10 cellular contexts compared by ENCODE assay signal in genomic region chr6:3518356-3518841, GRCh38.
DNase-seq lines count a peak whose midpoint lies in the region; ATAC-seq, FAIRE-seq and TF ChIP-seq lines count a peak whose summit lies in the region.
"Had no signal": no experiment of that assay in that cellular context is flagged by ENCODE, and none has a peak within 500 bp of the region (broad histone marks: within the 10 kb centered on the region; RNA-seq: fewer than 3 reads in every experiment).

No MANE protein-coding gene starts in this region.

- H3K9me3 ChIP-seq in SK-N-SH (no peaks in the 10 kb centered on the region), small intestine (ENCODE audit: control insufficient read depth, low read depth) (no peaks in the 10 kb centered on the region)

- peaks cover 17% of the 10 kb centered on the region; the same call in 1 of the 2 replicates for H3K27me3 ChIP-seq in SK-N-SH (ENCODE audit: insufficient read depth)
- H3K27me3 ChIP-seq in small intestine (ENCODE audit: control insufficient read depth in 2 of 2, insufficient read depth in 2 of 2, low read length in 2 of 2) = no peaks in the 10 kb centered on the region

- no peaks in the 10 kb centered on the region for H3K9me2 ChIP-seq in SK-N-SH

- no peaks in the 10 kb centered on the region for H3K9me3 Mint-ChIP-seq in natural killer cell treated with Interleukin-12 subunit alpha and Interleukin-12 subunit beta and Interleukin-15 and Interleukin-18, amount 100 ng/mL, for 72 hours
- H3K9me3 Mint-ChIP-seq: activated naive CD4-positive, alpha-beta T cell treated with anti-CD3 and anti-CD28 coated beads, Interleukin-2, amount 50 U/mL, for 72 hours had no signal

- no peaks in the 10 kb centered on the region; a peak in 1 of 4 replicates for H3K4me1 ChIP-seq in SK-N-SH (ENCODE audit: control insufficient read depth in 1 of 2, insufficient read depth in 2 of 2, low read depth in 1 of 2, low read length in 1 of 2)
- H3K4me1 ChIP-seq in small intestine (ENCODE audit: control insufficient read depth in 2 of 2, insufficient read depth in 1 of 2, low read depth in 1 of 2, low read length in 1 of 2) = no peaks in the 10 kb centered on the region

- no peak for TF ChIP-seq EP300 in SK-N-SH (IDR thresholded peaks at IDR 0.05; ENCODE audit: borderline replicate concordance in 1 of 2, low read depth in 1 of 2, low read length in 1 of 2)

- H3K4me3 ChIP-seq in SK-N-SH (ENCODE audit: low read depth in 2 of 2, low read length in 1 of 2) (no peak overlapping the region), small intestine (ENCODE audit: low read depth in 1 of 2, low read length in 2 of 2) (no peak overlapping the region)

- H3K27me3 Mint-ChIP-seq in natural killer cell treated with Interleukin-12 subunit alpha and Interleukin-12 subunit beta and Interleukin-15 and Interleukin-18, amount 100 ng/mL, for 72 hours = peaks cover 19 to 41% of the 10 kb centered on the region in 2 donors

- H3K79me2 ChIP-seq in SK-N-SH (ENCODE audit: insufficient read depth) = no peaks in the 10 kb centered on the region

- peak; percentile 82 for DNase-seq in H54 (ENCODE audit: insufficient read length, low spot score)
- no peak for DNase-seq in SK-N-SH
- DNase-seq in fibroblast of the conjunctiva (ENCODE audit: low read depth) = peak; percentile 67
- DNase-seq in small intestine = peak; percentile 80
- no peak for DNase-seq in DMS153 treated with DMSO at 0.1 percent for 48 hours (lab: John Stamatoyannopoulos, UW; ENCODE audit: unreplicated experiment)
- DNase-seq in stimulated activated CD4-positive, alpha-beta T cell treated with anti-CD3 and anti-CD28 coated beads, Interleukin-1b, Interleukin-23, amount 100 ng/mL, for 48 hours = no peak
- no peak for DNase-seq in natural killer cell treated with Interleukin-12 subunit alpha and Interleukin-12 subunit beta and Interleukin-15 and Interleukin-18, amount 100 ng/mL, for 72 hours (ENCODE audit: low spot score)

- CTCF ChIA-PET in SK-N-SH (lab: Yijun Ruan, JAX) = no interaction called here

- TF ChIP-seq POLR2A in H54 (IDR thresholded peaks at IDR 0.05; ENCODE audit: low read depth, low read length) = no peak

- no peak for TF ChIP-seq CTCF in SK-N-SH (IDR thresholded peaks at IDR 0.05)

- H3K36me3 ChIP-seq in SK-N-SH (replicated peaks in 1 of 2; ENCODE audit: control insufficient read depth in 1 of 2, insufficient read depth in 2 of 2, low read length in 1 of 2) = no peaks in the 10 kb centered on the region
- no peaks in the 10 kb centered on the region for H3K36me3 ChIP-seq in small intestine (ENCODE audit: control insufficient read depth in 2 of 2, insufficient read depth in 2 of 2, low read length in 2 of 2)

- no peak for ATAC-seq in HG03280 (IDR thresholded peaks at IDR 0.05; ENCODE audit: unreplicated experiment)
- ATAC-seq in natural killer cell treated with Interleukin-12 subunit alpha and Interleukin-12 subunit beta and Interleukin-15 and Interleukin-18, amount 100 ng/mL, for 72 hours = no peak
- ATAC-seq: activated naive CD4-positive, alpha-beta T cell treated with anti-CD3 and anti-CD28 coated beads, Interleukin-2, amount 50 U/mL, for 72 hours had no signal

- TF ChIP-seq RAD21 in SK-N-SH (IDR thresholded peaks at IDR 0.05; ENCODE audit: low read length) = no peak

- H3K36me3 Mint-ChIP-seq in natural killer cell treated with Interleukin-12 subunit alpha and Interleukin-12 subunit beta and Interleukin-15 and Interleukin-18, amount 100 ng/mL, for 72 hours = no peaks in the 10 kb centered on the region
- H3K36me3 Mint-ChIP-seq: activated naive CD4-positive, alpha-beta T cell treated with anti-CD3 and anti-CD28 coated beads, Interleukin-2, amount 50 U/mL, for 72 hours had no signal

- H3K27ac Mint-ChIP-seq in natural killer cell treated with Interleukin-12 subunit alpha and Interleukin-12 subunit beta and Interleukin-15 and Interleukin-18, amount 100 ng/mL, for 72 hours = no peak overlapping the region
- H3K27ac Mint-ChIP-seq: activated naive CD4-positive, alpha-beta T cell treated with anti-CD3 and anti-CD28 coated beads, Interleukin-2, amount 50 U/mL, for 72 hours had no signal

- 23% methylated on average over 11 of the region's 12 CpGs for WGBS in SK-N-SH (ENCODE audit: low lambda C conversion rate)
- WGBS in small intestine, 3 donors = 40 to 58% (median 47%) methylated on average over 12 of the region's 12 CpGs

- H3K4me2 ChIP-seq in SK-N-SH = no peak overlapping the region

- H4K20me1 ChIP-seq in SK-N-SH (ENCODE audit: insufficient read depth) = no peaks in the 10 kb centered on the region

- H3F3A ChIP-seq in SK-N-SH (replicated peaks; ENCODE audit: insufficient read depth) = no peaks in the 10 kb centered on the region

- no peak overlapping the region for H3K4me3 Mint-ChIP-seq in natural killer cell treated with Interleukin-12 subunit alpha and Interleukin-12 subunit beta and Interleukin-15 and Interleukin-18, amount 100 ng/mL, for 72 hours

- peak overlapping the region; percentile 57; the same call in 1 of the 2 replicates for H2AFZ ChIP-seq in SK-N-SH (ENCODE audit: low read depth)

- H3K4me1 Mint-ChIP-seq in natural killer cell treated with Interleukin-12 subunit alpha and Interleukin-12 subunit beta and Interleukin-15 and Interleukin-18, amount 100 ng/mL, for 72 hours (ENCODE audit: low read depth in 2 of 2) = no peaks in the 10 kb centered on the region

- no peak overlapping the region for H3K9ac ChIP-seq in SK-N-SH

- FAIRE-seq in H54 (lab: Jason Lieb, UNC) (peak; percentile 41), small intestine (lab: Jason Lieb, UNC) (no peak)
- FAIRE-seq: islet of Langerhans had no signal

- H3K27ac ChIP-seq in SK-N-SH (ENCODE audit: low read depth in 2 of 2, low read length in 1 of 2) = no peak overlapping the region
- H3K27ac ChIP-seq in small intestine (ENCODE audit: low read depth in 1 of 2, low read length in 1 of 2) = no peak overlapping the region

- POLR2A ChIA-PET in SK-N-SH (lab: Yijun Ruan, JAX) = no interaction called here

TF ChIP-seq in SK-N-SH, 30 proteins besides CTCF, POLR2A, EP300 and RAD21:
- TF ChIP-seq GABPA (IDR thresholded peaks at IDR 0.05; ENCODE audit: low read depth) (no peak), CHD2 (IDR thresholded peaks at IDR 0.05; ENCODE audit: low read length, partially characterized antibody) (no peak), YY1 (IDR thresholded peaks at IDR 0.05; ENCODE audit: low read depth) (no peak), USF2 (IDR thresholded peaks at IDR 0.05; ENCODE audit: borderline replicate concordance, low read depth, low read length) (no peak), FOXJ3 (CRISPR knock-in tag; IDR thresholded peaks at IDR 0.05) (no peak)

Comparison
In these comparisons a context has a peak if more than half of its experiments do, and no peak if none do; other contexts are left out.
1. DNase-seq: peak in H54 (single experiment), fibroblast of the conjunctiva (single experiment) and small intestine (single experiment); none in SK-N-SH (single experiment), DMS153 treated with DMSO at 0.1 percent for 48 hours (single experiment), stimulated activated CD4-positive, alpha-beta T cell treated with anti-CD3 and anti-CD28 coated beads, Interleukin-1b, Interleukin-23, amount 100 ng/mL, for 48 hours (single experiment) and natural killer cell treated with Interleukin-12 subunit alpha and Interleukin-12 subunit beta and Interleukin-15 and Interleukin-18, amount 100 ng/mL, for 72 hours (single experiment).